16 cellular contexts compared by ENCODE assay signal in genomic region chr4:42454755-42455154, GRCh38. TPM values are rescaled to one million over a fixed set of nuclear protein-coding genes. Genes with fewer than 3 reads are reported as not detected.
"Had no signal": no experiment of that assay in that cellular context is flagged by ENCODE, and none has a peak within 500 bp of the region (broad histone marks: within the 10 kb centered on the region; RNA-seq: fewer than 3 reads in every experiment).

No MANE protein-coding gene starts in this region.

- ATAC-seq: left colon; natural killer cell treated with Interleukin-12 subunit alpha and Interleukin-12 subunit beta and Interleukin-15 and Interleukin-18, amount 100 ng/mL, for 72 hours; upper lobe of right lung had no signal

- H3K4me1 Mint-ChIP-seq: activated CD4-positive, alpha-beta memory T cell treated with anti-CD3 and anti-CD28 coated beads, Interleukin-2, amount 10 ng/mL, durations not matched to agents 7 days and 5 days; activated naive CD8-positive, alpha-beta T cell treated with anti-CD3 and anti-CD28 coated beads, Interleukin-2, amount 10 ng/mL, durations not matched to agents 7 days and 5 days had no signal

- DNase-seq: activated CD4-positive, alpha-beta memory T cell treated with anti-CD3 and anti-CD28 coated beads, Interleukin-2, amount 10 ng/mL, durations not matched to agents 7 days and 5 days; activated naive CD8-positive, alpha-beta T cell treated with anti-CD3 and anti-CD28 coated beads, Interleukin-2, amount 10 ng/mL, durations not matched to agents 7 days and 5 days; anterior cingulate cortex; hippocampal formation; left colon; stimulated activated CD4-positive, alpha-beta T cell treated with anti-CD3 and anti-CD28 coated beads, Interleukin-2, amount 100 ng/mL, for 48 hours; T1000; upper lobe of right lung had no signal

- H3K9me3 Mint-ChIP-seq: activated CD4-positive, alpha-beta memory T cell treated with anti-CD3 and anti-CD28 coated beads, Interleukin-2, amount 10 ng/mL, durations not matched to agents 7 days and 5 days; activated naive CD8-positive, alpha-beta T cell treated with anti-CD3 and anti-CD28 coated beads, Interleukin-2, amount 10 ng/mL, durations not matched to agents 7 days and 5 days; natural killer cell treated with Interleukin-12 subunit alpha and Interleukin-12 subunit beta and Interleukin-15 and Interleukin-18, amount 100 ng/mL, for 72 hours; stimulated activated naive CD8-positive, alpha-beta T cell treated with anti-CD3 and anti-CD28 coated beads, Interleukin-15, Interleukin-2, amounts not matched to agents 100 ng/mL and 50 ng/mL, for 24 hours had no signal

- H3K9me3 ChIP-seq: upper lobe of right lung had no signal

- H3K4me3 ChIP-seq: cardiac muscle cell, lung, upper lobe of right lung had no signal

- H3K27me3 ChIP-seq: cardiac muscle cell, upper lobe of right lung had no signal

- H3K4me3 Mint-ChIP-seq: activated CD4-positive, alpha-beta memory T cell treated with anti-CD3 and anti-CD28 coated beads, Interleukin-2, amount 10 ng/mL, durations not matched to agents 7 days and 5 days; activated naive CD8-positive, alpha-beta T cell treated with anti-CD3 and anti-CD28 coated beads, Interleukin-2, amount 10 ng/mL, durations not matched to agents 7 days and 5 days; natural killer cell treated with Interleukin-12 subunit alpha and Interleukin-12 subunit beta and Interleukin-15 and Interleukin-18, amount 100 ng/mL, for 72 hours; stimulated activated naive CD8-positive, alpha-beta T cell treated with anti-CD3 and anti-CD28 coated beads, Interleukin-15, Interleukin-2, amounts not matched to agents 100 ng/mL and 50 ng/mL, for 24 hours had no signal

- H3K36me3 ChIP-seq: cardiac muscle cell had no signal

- H3K36me3 Mint-ChIP-seq: natural killer cell treated with Interleukin-12 subunit alpha and Interleukin-12 subunit beta and Interleukin-15 and Interleukin-18, amount 100 ng/mL, for 72 hours had no signal

- H3K27ac Mint-ChIP-seq: activated CD4-positive, alpha-beta memory T cell treated with anti-CD3 and anti-CD28 coated beads, Interleukin-2, amount 10 ng/mL, durations not matched to agents 7 days and 5 days; activated naive CD8-positive, alpha-beta T cell treated with anti-CD3 and anti-CD28 coated beads, Interleukin-2, amount 10 ng/mL, durations not matched to agents 7 days and 5 days; natural killer cell treated with Interleukin-12 subunit alpha and Interleukin-12 subunit beta and Interleukin-15 and Interleukin-18, amount 100 ng/mL, for 72 hours; stimulated activated naive CD8-positive, alpha-beta T cell treated with anti-CD3 and anti-CD28 coated beads, Interleukin-15, Interleukin-2, amounts not matched to agents 100 ng/mL and 50 ng/mL, for 24 hours had no signal

- H3K27ac ChIP-seq: cardiac muscle cell, upper lobe of right lung, VCaP had no signal

- FAIRE-seq: endothelial cell of umbilical vein had no signal

- H3K27me3 Mint-ChIP-seq: activated CD4-positive, alpha-beta memory T cell treated with anti-CD3 and anti-CD28 coated beads, Interleukin-2, amount 10 ng/mL, durations not matched to agents 7 days and 5 days; activated naive CD8-positive, alpha-beta T cell treated with anti-CD3 and anti-CD28 coated beads, Interleukin-2, amount 10 ng/mL, durations not matched to agents 7 days and 5 days; natural killer cell treated with Interleukin-12 subunit alpha and Interleukin-12 subunit beta and Interleukin-15 and Interleukin-18, amount 100 ng/mL, for 72 hours; stimulated activated naive CD8-positive, alpha-beta T cell treated with anti-CD3 and anti-CD28 coated beads, Interleukin-15, Interleukin-2, amounts not matched to agents 100 ng/mL and 50 ng/mL, for 24 hours had no signal

- H3K4me1 ChIP-seq: upper lobe of right lung had no signal

RNA-seq across cellular contexts. Expression of gene SHISA3, which starts 57.5 kb away (rescaled TPM):
- total RNA-seq: mononuclear cell, temporal lobe had no signal
